In the genomic region with DNA sequence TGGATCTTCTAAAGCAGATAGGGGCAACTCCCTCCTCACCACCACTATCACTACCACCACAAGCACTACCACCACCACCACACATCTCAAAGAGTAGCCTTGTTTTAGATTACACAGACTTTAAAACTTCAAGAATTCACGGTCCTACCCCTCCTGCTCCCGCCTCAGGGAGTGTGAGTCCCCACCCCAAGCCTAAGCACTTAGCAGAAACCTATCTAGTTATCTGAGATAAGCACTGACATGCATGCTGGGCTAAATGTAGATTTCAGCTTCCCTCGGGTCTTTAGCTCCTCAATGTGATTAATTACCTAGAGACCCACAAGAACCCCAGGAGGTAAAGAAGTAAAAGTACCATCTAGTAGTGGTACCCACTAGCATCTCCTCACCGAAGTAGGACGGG, we compare ENCODE assay signal across 9 cellular contexts. TPM values are rescaled to one million over a fixed set of nuclear protein-coding genes. Genes with fewer than 3 reads are reported as not detected.
A peak's percentile ranks its signal among the peaks of the same experiment; 100 is the strongest.
DNase-seq lines count a peak whose midpoint lies in the region; ATAC-seq, FAIRE-seq and TF ChIP-seq lines count a peak whose summit lies in the region.
"Had no signal": no experiment of that assay in that cellular context is flagged by ENCODE, and none has a peak within 500 bp of the region (broad histone marks: within the 10 kb centered on the region; RNA-seq: fewer than 3 reads in every experiment).

No MANE protein-coding gene starts in this region.

- DNase-seq in A673 (ENCODE audit: low spot score) (no peak), natural killer cell (no peak), urothelium cell line (ENCODE audit: low spot score) (no peak)
- no peak for DNase-seq in Jurkat, Clone E6-1 (ENCODE audit: low read depth, low spot score)
- no peak for DNase-seq in effector memory CD4-positive, alpha-beta T cell
- DNase-seq in activated CD8-positive, alpha-beta memory T cell treated with anti-CD3 and anti-CD28 coated beads, Interleukin-2, amount 50 U/mL, for 4 hours = no peak
- DNase-seq: stimulated activated naive CD4-positive, alpha-beta T cell treated with Interleukin-2 at 50 U/mL for 16 hours had no signal

- POLR2A ChIA-PET in A673 (lab: Charles Lee; ENCODE audit: low non-redundant PET) = no interaction called here

- H3K4me1 ChIP-seq in A673 (ENCODE audit: insufficient read depth, low read length, poor library complexity, severe bottlenecking) = no peaks in the 10 kb centered on the region
- H3K4me1 ChIP-seq in effector memory CD4-positive, alpha-beta T cell (ENCODE audit: control insufficient read depth, insufficient read depth, low read length, poor library complexity, severe bottlenecking) = no peaks in the 10 kb centered on the region

- H3K9me3 ChIP-seq in A673 (ENCODE audit: low read depth, low read length, poor library complexity, severe bottlenecking) = no peaks in the 10 kb centered on the region
- H3K9me3 ChIP-seq in effector memory CD4-positive, alpha-beta T cell (ENCODE audit: control insufficient read depth, low read length) = no peaks in the 10 kb centered on the region

- intact Hi-C loops in A673 (cut with micrococcal nuclease; ENCODE audit: unreplicated experiment) (no loop called here), natural killer cell (cut with micrococcal nuclease) (no loop called here)

- TF ChIP-seq CTCF in A673 (conservative IDR thresholded peaks at IDR 0.05; ENCODE audit: low read depth, low read length) (no peak), natural killer cell (IDR thresholded peaks at IDR 0.05) (no peak)

- H3K27me3 Mint-ChIP-seq in natural killer cell (ENCODE audit: low read depth in 2 of 2) = peaks cover 2 to 40% of the 10 kb centered on the region in 2 donors

- H3K36me3 Mint-ChIP-seq in natural killer cell = no peaks in the 10 kb centered on the region

- no peaks in the 10 kb centered on the region for H3K27me3 ChIP-seq in A673 (replicated peaks; ENCODE audit: insufficient read depth, low read depth, low read length, poor library complexity)
- no peaks in the 10 kb centered on the region for H3K27me3 ChIP-seq in effector memory CD4-positive, alpha-beta T cell (replicated peaks; ENCODE audit: control insufficient read depth, insufficient read depth, low read length, poor library complexity, severe bottlenecking)

- no TSS peak for BruUV-seq in A673 (replicated peaks; lab: Mats Ljungman, UMichigan)

- ATAC-seq in natural killer cell (no peak), GM19324 (IDR thresholded peaks at IDR 0.05; ENCODE audit: low FRiP score, unreplicated experiment) (no peak), GM18858 (IDR thresholded peaks at IDR 0.05; ENCODE audit: unreplicated experiment) (no peak)

- H3K4me3 Mint-ChIP-seq in natural killer cell = peak overlapping the region; percentile 91

- H3K27ac Mint-ChIP-seq in natural killer cell = peak overlapping the region; percentile 67 to 89

- FAIRE-seq in urothelium cell line (lab: Jason Lieb, UNC) = no peak

- peaks cover 19 to 28% of the 10 kb centered on the region in 2 donors for H3K4me1 Mint-ChIP-seq in natural killer cell

- H3K36me3 ChIP-seq in A673 (ENCODE audit: insufficient read depth, low read length, poor library complexity, severe bottlenecking) = no peaks in the 10 kb centered on the region
- H3K36me3 ChIP-seq in effector memory CD4-positive, alpha-beta T cell (ENCODE audit: control insufficient read depth, insufficient read depth, low read length) = no peaks in the 10 kb centered on the region

- H3K27ac ChIP-seq in A673 (ENCODE audit: low read depth, low read length, poor library complexity, severe bottlenecking) = no peak overlapping the region
- no peak overlapping the region for H3K27ac ChIP-seq in effector memory CD4-positive, alpha-beta T cell (ENCODE audit: insufficient read depth, low read length, poor library complexity, severe bottlenecking)

- CTCF ChIA-PET in A673 (lab: Charles Lee) = no interaction called here

- H3K9me3 Mint-ChIP-seq in natural killer cell = no peaks in the 10 kb centered on the region

- H3K4me3 ChIP-seq in A673 (ENCODE audit: low read depth, low read length, poor library complexity, severe bottlenecking) = peak overlapping the region; percentile 45
- H3K4me3 ChIP-seq in Jurkat, Clone E6-1 (ENCODE audit: low read length) = peak overlapping the region; percentile 64; the same call in 1 of the 2 replicates
- H3K4me3 ChIP-seq in effector memory CD4-positive, alpha-beta T cell (ENCODE audit: insufficient read depth, low read depth, low read length, poor library complexity, severe bottlenecking) = peak overlapping the region; percentile 75

RNA-seq across cellular contexts. Expression of a gene that starts 0.8 kb away (rescaled TPM):
- 2.1 and 2.6 TPM in 2 replicates for total RNA-seq in A673 (2021)
- polyA plus RNA-seq in Jurkat, Clone E6-1 (2012; ENCODE audit: insufficient read depth, insufficient read length) = 6.4 TPM
- total RNA-seq in natural killer cell = 10 to 100 TPM in 1 of 3 donors, 1 to 10 TPM in 2; 7.1 to 15.8 (median 9.3) TPM
